1 cellular context compared by ENCODE assay signal in the genomic region with DNA sequence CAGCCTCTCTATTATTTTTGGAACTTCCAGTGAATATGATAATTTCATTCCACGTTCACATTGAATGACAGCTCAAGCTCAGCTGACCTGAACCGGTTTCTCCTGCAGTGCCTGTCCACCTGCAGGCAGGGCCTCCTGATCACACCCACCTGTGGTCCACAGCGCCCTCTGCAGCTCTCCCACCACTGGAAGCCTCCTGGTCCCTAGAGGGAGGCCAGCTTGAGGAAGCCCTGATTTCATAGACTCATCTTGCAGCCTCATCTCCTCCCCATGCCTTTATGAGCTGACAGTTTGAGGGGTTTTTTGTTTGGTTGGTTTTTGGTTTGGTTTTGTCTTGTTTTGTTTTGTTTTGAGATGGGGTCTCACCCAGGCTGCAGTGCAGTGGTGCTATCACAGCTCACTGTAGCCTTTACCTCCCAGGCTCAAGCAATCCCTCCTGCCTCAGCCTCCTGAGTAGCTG.
A peak's percentile ranks its signal among the peaks of the same experiment; 100 is the strongest.
TF ChIP-seq lines count a peak whose summit lies in the region.

No MANE protein-coding gene starts in this region.

TF ChIP-seq in HepG2, 621 proteins besides CTCF, POLR2A, EP300 and RAD21 (continued from another document and continues in another):
- no peak for TF ChIP-seq POLR2AphosphoS5 (IDR thresholded peaks at IDR 0.05; ENCODE audit: low read depth, low read length)
- TF ChIP-seq NPAS2 (CRISPR knock-in tag; IDR thresholded peaks at IDR 0.05; ENCODE audit: borderline replicate concordance): no peak
- no peak for TF ChIP-seq THAP9 (CRISPR knock-in tag; IDR thresholded peaks at IDR 0.05; ENCODE audit: borderline replicate concordance)
- no peak for TF ChIP-seq ZNF484 (CRISPR knock-in tag; IDR thresholded peaks at IDR 0.05; ENCODE audit: borderline replicate concordance, low read depth)
- TF ChIP-seq PAX8 (CRISPR knock-in tag; IDR thresholded peaks at IDR 0.05; ENCODE audit: borderline replicate concordance): no peak
- TF ChIP-seq ZFP36L2 (CRISPR knock-in tag; IDR thresholded peaks at IDR 0.05): no peak
- peak; percentile 45; the same call in 1 of the 2 replicates for TF ChIP-seq NCOA2 (CRISPR knock-in tag; IDR thresholded peaks at IDR 0.05)
- TF ChIP-seq ARID3A (IDR thresholded peaks at IDR 0.05; ENCODE audit: low read depth, low read length): 0 out of 2 replicates have a peak, but pooled peaks have one; percentile 20
- no peak for TF ChIP-seq JUNB (CRISPR knock-in tag; IDR thresholded peaks at IDR 0.05; ENCODE audit: borderline replicate concordance)
- TF ChIP-seq ZNF251 (CRISPR knock-in tag; IDR thresholded peaks at IDR 0.05): no peak
- no peak for TF ChIP-seq HMGA1 (CRISPR knock-in tag; conservative IDR thresholded peaks at IDR 0.05)
- no peak for TF ChIP-seq MAFG (CRISPR knock-in tag; IDR thresholded peaks at IDR 0.05)
- TF ChIP-seq, protein P1, sequence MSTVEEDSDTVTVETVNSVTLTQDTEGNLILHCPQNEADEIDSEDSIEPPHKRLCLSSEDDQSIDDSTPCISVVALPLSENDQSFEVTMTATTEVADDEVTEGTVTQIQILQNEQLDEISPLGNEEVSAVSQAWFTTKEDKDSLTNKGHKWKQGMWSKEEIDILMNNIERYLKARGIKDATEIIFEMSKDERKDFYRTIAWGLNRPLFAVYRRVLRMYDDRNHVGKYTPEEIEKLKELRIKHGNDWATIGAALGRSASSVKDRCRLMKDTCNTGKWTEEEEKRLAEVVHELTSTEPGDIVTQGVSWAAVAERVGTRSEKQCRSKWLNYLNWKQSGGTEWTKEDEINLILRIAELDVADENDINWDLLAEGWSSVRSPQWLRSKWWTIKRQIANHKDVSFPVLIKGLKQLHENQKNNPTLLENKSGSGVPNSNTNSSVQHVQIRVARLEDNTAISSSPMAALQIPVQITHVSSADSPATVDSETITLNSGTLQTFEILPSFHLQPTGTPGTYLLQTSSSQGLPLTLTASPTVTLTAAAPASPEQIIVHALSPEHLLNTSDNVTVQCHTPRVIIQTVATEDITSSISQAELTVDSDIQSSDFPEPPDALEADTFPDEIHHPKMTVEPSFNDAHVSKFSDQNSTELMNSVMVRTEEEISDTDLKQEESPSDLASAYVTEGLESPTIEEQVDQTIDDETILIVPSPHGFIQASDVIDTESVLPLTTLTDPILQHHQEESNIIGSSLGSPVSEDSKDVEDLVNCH (CRISPR knock-in tag; IDR thresholded peaks at IDR 0.05): no peak
- TF ChIP-seq ZNF597 (CRISPR knock-in tag; IDR thresholded peaks at IDR 0.05): no peak
- TF ChIP-seq U2AF2 (IDR thresholded peaks at IDR 0.05; ENCODE audit: low read depth, low read length): no peak
- TF ChIP-seq ZNF639 (CRISPR knock-in tag; conservative IDR thresholded peaks at IDR 0.05): no peak
- TF ChIP-seq TFE3 (CRISPR knock-in tag; IDR thresholded peaks at IDR 0.05): no peak
- TF ChIP-seq, protein P2, sequence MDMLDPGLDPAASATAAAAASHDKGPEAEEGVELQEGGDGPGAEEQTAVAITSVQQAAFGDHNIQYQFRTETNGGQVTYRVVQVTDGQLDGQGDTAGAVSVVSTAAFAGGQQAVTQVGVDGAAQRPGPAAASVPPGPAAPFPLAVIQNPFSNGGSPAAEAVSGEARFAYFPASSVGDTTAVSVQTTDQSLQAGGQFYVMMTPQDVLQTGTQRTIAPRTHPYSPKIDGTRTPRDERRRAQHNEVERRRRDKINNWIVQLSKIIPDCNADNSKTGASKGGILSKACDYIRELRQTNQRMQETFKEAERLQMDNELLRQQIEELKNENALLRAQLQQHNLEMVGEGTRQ (IDR thresholded peaks at IDR 0.05; ENCODE audit: low read depth, low read length): no peak
- TF ChIP-seq, protein P2 (CRISPR knock-in tag; IDR thresholded peaks at IDR 0.05; ENCODE audit: borderline replicate concordance): no peak
- TF ChIP-seq, protein P3, sequence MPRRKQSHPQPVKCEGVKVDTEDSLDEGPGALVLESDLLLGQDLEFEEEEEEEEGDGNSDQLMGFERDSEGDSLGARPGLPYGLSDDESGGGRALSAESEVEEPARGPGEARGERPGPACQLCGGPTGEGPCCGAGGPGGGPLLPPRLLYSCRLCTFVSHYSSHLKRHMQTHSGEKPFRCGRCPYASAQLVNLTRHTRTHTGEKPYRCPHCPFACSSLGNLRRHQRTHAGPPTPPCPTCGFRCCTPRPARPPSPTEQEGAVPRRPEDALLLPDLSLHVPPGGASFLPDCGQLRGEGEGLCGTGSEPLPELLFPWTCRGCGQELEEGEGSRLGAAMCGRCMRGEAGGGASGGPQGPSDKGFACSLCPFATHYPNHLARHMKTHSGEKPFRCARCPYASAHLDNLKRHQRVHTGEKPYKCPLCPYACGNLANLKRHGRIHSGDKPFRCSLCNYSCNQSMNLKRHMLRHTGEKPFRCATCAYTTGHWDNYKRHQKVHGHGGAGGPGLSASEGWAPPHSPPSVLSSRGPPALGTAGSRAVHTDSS (CRISPR knock-in tag; conservative IDR thresholded peaks at IDR 0.05): no peak
- TF ChIP-seq XRCC5 (optimal IDR thresholded peaks at IDR 0.05; ENCODE audit: low read length): peak; percentile 75
- TF ChIP-seq, protein P4, sequence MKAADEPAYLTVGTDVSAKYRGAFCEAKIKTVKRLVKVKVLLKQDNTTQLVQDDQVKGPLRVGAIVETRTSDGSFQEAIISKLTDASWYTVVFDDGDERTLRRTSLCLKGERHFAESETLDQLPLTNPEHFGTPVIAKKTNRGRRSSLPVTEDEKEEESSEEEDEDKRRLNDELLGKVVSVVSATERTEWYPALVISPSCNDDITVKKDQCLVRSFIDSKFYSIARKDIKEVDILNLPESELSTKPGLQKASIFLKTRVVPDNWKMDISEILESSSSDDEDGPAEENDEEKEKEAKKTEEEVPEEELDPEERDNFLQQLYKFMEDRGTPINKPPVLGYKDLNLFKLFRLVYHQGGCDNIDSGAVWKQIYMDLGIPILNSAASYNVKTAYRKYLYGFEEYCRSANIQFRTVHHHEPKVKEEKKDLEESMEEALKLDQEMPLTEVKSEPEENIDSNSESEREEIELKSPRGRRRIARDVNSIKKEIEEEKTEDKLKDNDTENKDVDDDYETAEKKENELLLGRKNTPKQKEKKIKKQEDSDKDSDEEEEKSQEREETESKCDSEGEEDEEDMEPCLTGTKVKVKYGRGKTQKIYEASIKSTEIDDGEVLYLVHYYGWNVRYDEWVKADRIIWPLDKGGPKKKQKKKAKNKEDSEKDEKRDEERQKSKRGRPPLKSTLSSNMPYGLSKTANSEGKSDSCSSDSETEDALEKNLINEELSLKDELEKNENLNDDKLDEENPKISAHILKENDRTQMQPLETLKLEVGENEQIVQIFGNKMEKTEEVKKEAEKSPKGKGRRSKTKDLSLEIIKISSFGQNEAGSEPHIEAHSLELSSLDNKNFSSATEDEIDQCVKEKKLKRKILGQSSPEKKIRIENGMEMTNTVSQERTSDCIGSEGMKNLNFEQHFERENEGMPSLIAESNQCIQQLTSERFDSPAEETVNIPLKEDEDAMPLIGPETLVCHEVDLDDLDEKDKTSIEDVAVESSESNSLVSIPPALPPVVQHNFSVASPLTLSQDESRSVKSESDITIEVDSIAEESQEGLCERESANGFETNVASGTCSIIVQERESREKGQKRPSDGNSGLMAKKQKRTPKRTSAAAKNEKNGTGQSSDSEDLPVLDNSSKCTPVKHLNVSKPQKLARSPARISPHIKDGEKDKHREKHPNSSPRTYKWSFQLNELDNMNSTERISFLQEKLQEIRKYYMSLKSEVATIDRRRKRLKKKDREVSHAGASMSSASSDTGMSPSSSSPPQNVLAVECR (CRISPR knock-in tag; IDR thresholded peaks at IDR 0.05; ENCODE audit: borderline replicate concordance): peak; percentile 48; the same call in 1 of the 2 replicates
- no peak for TF ChIP-seq PBX3 (CRISPR knock-in tag; IDR thresholded peaks at IDR 0.05; ENCODE audit: borderline replicate concordance)
- peak; percentile 36; the same call in 1 of the 2 replicates for TF ChIP-seq RARA (CRISPR knock-in tag; IDR thresholded peaks at IDR 0.05)
- TF ChIP-seq SIX1 (CRISPR knock-in tag; IDR thresholded peaks at IDR 0.05; ENCODE audit: borderline replicate concordance): 0 out of 2 replicates have a peak, but pooled peaks have one; percentile 29
- peak; percentile 57; the same call in 1 of the 2 replicates for TF ChIP-seq MED1 (CRISPR knock-in tag; IDR thresholded peaks at IDR 0.05)
- TF ChIP-seq CREM (IDR thresholded peaks at IDR 0.05): no peak
- no peak for TF ChIP-seq CREM (CRISPR knock-in tag; IDR thresholded peaks at IDR 0.05)
- no peak for TF ChIP-seq CBFB (CRISPR knock-in tag; IDR thresholded peaks at IDR 0.05)
- TF ChIP-seq TERF1 (CRISPR knock-in tag; IDR thresholded peaks at IDR 0.05): no peak
- no peak for TF ChIP-seq SMAD9 (CRISPR knock-in tag; IDR thresholded peaks at IDR 0.05)
- no peak for TF ChIP-seq NFKBIZ (CRISPR knock-in tag; IDR thresholded peaks at IDR 0.05)
